1 cellular context compared by ENCODE assay signal in the genomic region with DNA sequence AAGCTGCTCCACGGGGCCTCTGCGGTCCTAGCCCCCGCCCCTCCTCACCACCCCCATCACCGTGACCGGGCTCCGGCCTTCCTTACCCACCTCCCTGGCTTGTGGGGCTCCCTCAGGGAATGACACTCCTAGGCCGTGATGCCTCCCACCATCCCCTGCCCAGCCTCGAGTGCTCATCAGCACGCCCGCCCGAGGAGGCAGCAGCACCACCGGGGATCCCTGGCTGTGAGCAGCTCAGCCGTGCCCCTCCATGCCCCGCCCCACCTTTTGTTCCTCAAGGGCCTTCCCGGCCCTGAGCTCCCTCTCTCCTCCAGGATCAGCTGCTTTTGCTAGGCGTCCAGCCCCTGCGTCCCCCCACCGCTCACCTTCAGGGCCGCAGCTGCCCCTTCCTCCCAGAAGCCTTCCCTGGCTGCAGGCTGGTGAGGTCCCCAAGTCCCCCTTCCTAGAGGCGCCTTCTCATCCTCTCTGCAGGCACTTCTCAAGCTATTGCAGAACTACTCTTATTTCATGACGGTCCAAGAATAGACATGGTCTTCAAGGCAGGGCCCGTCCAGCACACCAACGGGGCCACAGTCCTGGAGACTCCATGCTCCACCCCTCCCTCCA.
TF ChIP-seq lines count a peak whose summit lies in the region.

No MANE protein-coding gene starts in this region.

TF ChIP-seq in HepG2, 621 proteins besides CTCF, POLR2A, EP300 and RAD21 (continued from another document):
- TF ChIP-seq, protein P1, sequence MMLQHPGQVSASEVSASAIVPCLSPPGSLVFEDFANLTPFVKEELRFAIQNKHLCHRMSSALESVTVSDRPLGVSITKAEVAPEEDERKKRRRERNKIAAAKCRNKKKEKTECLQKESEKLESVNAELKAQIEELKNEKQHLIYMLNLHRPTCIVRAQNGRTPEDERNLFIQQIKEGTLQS (CRISPR knock-in tag; IDR thresholded peaks at IDR 0.05), result no peak
- TF ChIP-seq ATF1 (CRISPR knock-in tag; IDR thresholded peaks at IDR 0.05) (no peak), TBP (CRISPR knock-in tag; IDR thresholded peaks at IDR 0.05) (no peak), ZNF569 (CRISPR knock-in tag; IDR thresholded peaks at IDR 0.05; ENCODE audit: borderline replicate concordance) (no peak), CCAR2 (optimal IDR thresholded peaks at IDR 0.05; ENCODE audit: low read depth, low read length) (no peak), ZNF296 (CRISPR knock-in tag; conservative IDR thresholded peaks at IDR 0.05) (peak; percentile 81; the same call in 1 of the 2 replicates), JUN (CRISPR knock-in tag; IDR thresholded peaks at IDR 0.05) (no peak), ZNF34 (CRISPR knock-in tag; IDR thresholded peaks at IDR 0.05; ENCODE audit: borderline replicate concordance) (0 out of 2 replicates have a peak, but pooled peaks have one; percentile 1), RAD51 (IDR thresholded peaks at IDR 0.05; ENCODE audit: borderline replicate concordance) (no peak), ZFP82 (CRISPR knock-in tag; IDR thresholded peaks at IDR 0.05; ENCODE audit: borderline replicate concordance) (no peak), ZFP90 (CRISPR knock-in tag; IDR thresholded peaks at IDR 0.05; ENCODE audit: borderline replicate concordance) (no peak), ZNF879 (CRISPR knock-in tag; IDR thresholded peaks at IDR 0.05) (no peak), ZNF562 (CRISPR knock-in tag; IDR thresholded peaks at IDR 0.05; ENCODE audit: borderline replicate concordance) (no peak), SRF (IDR thresholded peaks at IDR 0.05; ENCODE audit: low read depth, low read length) (no peak), MXD4 (CRISPR knock-in tag; IDR thresholded peaks at IDR 0.05) (no peak), ZNF556 (CRISPR knock-in tag; IDR thresholded peaks at IDR 0.05; ENCODE audit: borderline replicate concordance) (no peak)
- TF ChIP-seq, protein P2, sequence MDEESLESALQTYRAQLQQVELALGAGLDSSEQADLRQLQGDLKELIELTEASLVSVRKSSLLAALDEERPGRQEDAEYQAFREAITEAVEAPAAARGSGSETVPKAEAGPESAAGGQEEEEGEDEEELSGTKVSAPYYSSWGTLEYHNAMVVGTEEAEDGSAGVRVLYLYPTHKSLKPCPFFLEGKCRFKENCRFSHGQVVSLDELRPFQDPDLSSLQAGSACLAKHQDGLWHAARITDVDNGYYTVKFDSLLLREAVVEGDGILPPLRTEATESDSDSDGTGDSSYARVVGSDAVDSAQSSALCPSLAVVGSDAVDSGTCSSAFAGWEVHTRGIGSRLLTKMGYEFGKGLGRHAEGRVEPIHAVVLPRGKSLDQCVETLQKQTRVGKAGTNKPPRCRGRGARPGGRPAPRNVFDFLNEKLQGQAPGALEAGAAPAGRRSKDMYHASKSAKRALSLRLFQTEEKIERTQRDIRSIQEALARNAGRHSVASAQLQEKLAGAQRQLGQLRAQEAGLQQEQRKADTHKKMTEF (CRISPR knock-in tag; IDR thresholded peaks at IDR 0.05), result no peak
- TF ChIP-seq, protein P3, sequence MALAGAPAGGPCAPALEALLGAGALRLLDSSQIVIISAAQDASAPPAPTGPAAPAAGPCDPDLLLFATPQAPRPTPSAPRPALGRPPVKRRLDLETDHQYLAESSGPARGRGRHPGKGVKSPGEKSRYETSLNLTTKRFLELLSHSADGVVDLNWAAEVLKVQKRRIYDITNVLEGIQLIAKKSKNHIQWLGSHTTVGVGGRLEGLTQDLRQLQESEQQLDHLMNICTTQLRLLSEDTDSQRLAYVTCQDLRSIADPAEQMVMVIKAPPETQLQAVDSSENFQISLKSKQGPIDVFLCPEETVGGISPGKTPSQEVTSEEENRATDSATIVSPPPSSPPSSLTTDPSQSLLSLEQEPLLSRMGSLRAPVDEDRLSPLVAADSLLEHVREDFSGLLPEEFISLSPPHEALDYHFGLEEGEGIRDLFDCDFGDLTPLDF (CRISPR knock-in tag; IDR thresholded peaks at IDR 0.05), result no peak
- TF ChIP-seq, protein P4, sequence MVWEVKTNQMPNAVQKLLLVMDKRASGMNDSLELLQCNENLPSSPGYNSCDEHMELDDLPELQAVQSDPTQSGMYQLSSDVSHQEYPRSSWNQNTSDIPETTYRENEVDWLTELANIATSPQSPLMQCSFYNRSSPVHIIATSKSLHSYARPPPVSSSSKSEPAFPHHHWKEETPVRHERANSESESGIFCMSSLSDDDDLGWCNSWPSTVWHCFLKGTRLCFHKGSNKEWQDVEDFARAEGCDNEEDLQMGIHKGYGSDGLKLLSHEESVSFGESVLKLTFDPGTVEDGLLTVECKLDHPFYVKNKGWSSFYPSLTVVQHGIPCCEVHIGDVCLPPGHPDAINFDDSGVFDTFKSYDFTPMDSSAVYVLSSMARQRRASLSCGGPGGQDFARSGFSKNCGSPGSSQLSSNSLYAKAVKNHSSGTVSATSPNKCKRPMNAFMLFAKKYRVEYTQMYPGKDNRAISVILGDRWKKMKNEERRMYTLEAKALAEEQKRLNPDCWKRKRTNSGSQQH (CRISPR knock-in tag; IDR thresholded peaks at IDR 0.05; ENCODE audit: low read depth), result no peak
- TF ChIP-seq, protein P5, sequence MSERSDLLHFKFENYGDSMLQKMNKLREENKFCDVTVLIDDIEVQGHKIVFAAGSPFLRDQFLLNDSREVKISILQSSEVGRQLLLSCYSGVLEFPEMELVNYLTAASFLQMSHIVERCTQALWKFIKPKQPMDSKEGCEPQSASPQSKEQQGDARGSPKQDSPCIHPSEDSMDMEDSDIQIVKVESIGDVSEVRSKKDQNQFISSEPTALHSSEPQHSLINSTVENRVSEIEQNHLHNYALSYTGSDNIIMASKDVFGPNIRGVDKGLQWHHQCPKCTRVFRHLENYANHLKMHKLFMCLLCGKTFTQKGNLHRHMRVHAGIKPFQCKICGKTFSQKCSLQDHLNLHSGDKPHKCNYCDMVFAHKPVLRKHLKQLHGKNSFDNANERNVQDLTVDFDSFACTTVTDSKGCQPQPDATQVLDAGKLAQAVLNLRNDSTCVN (CRISPR knock-in tag; IDR thresholded peaks at IDR 0.05; ENCODE audit: borderline replicate concordance), result no peak
- TF ChIP-seq, protein P6, sequence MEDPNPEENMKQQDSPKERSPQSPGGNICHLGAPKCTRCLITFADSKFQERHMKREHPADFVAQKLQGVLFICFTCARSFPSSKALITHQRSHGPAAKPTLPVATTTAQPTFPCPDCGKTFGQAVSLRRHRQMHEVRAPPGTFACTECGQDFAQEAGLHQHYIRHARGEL (CRISPR knock-in tag; IDR thresholded peaks at IDR 0.05), result no peak
